In genomic region chr10:78508955-78509354, GRCh38 we compare ENCODE assay signal across 12 cellular contexts.
"Had no signal": no experiment of that assay in that cellular context is flagged by ENCODE, and none has a peak within 500 bp of the region (broad histone marks: within the 10 kb centered on the region; RNA-seq: fewer than 3 reads in every experiment).

No MANE protein-coding gene starts in this region.

- H3K27ac ChIP-seq: lower lobe of right lung, ovary, SK-N-MC, tibial nerve had no signal

- DNase-seq: activated CD4-positive, alpha-beta T cell treated with anti-CD3 and anti-CD28 coated beads, Interleukin-2, amount 50 U/mL, for 48 hours; dermis blood vessel endothelial cell; effector memory CD8-positive, alpha-beta T cell; lower lobe of right lung; ovary; stimulated activated CD4-positive, alpha-beta T cell treated with anti-CD3 and anti-CD28 coated beads, Interleukin-12 subunit alpha, Interleukin-12 subunit beta, amount 100 ng/mL, for 4 hours; stimulated activated CD4-positive, alpha-beta T cell treated with anti-CD3 and anti-CD28 coated beads, Interleukin-1b, Interleukin-23, amount 100 ng/mL, for 48 hours; stimulated activated naive CD4-positive, alpha-beta T cell treated with Interleukin-2 at 50 U/mL for 16 hours; WERI-Rb-1 had no signal

- H3K36me3 ChIP-seq: lower lobe of right lung, ovary, tibial nerve, WERI-Rb-1 had no signal

- H3K27ac Mint-ChIP-seq: activated naive CD8-positive, alpha-beta T cell had no signal

- H3K36me3 Mint-ChIP-seq: activated naive CD8-positive, alpha-beta T cell had no signal

- H3K4me3 ChIP-seq: lower lobe of right lung, ovary, SK-N-MC, tibial nerve had no signal

- ATAC-seq: effector memory CD8-positive, alpha-beta T cell; lower lobe of right lung had no signal

- H3K9me3 ChIP-seq: lower lobe of right lung, ovary, tibial nerve had no signal

- H3K27me3 ChIP-seq: ovary, tibial nerve had no signal

- H3K4me3 Mint-ChIP-seq: activated naive CD8-positive, alpha-beta T cell; effector memory CD8-positive, alpha-beta T cell had no signal

- H3K9me3 Mint-ChIP-seq: effector memory CD8-positive, alpha-beta T cell had no signal
